7 cellular contexts compared by ENCODE assay signal in the genomic region with DNA sequence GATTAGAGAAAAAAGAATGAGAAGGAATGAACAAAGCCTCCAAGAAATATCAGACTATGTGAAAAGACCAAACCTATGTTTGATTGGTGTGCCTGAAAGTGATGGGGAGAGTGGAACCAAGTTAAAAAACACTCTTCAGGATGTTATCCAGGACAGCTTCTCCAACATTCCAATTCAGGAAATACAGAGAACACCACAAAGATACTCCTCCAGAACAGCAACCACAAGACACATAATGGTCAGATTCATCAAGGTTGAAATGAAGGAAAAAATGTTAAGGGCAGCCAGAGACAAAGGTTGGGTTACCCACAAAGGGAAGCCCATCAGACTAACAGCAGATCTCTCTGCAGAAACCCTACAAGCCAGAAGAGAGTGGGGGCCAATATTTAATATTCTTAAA.
A peak's percentile ranks its signal among the peaks of the same experiment; 100 is the strongest.
DNase-seq lines count a peak whose midpoint lies in the region; FAIRE-seq and TF ChIP-seq lines count a peak whose summit lies in the region.
"Not testable (repeated sequence)": the region's sequence is repeated elsewhere in the genome, so short reads cannot be mapped to it uniquely, and the experiment has no call there.

No MANE protein-coding gene starts in this region.

- H3K9ac ChIP-seq in astrocyte (ENCODE audit: low read length) = not testable (repeated sequence)

- in situ Hi-C loops in astrocyte of the spinal cord (cut with HindIII; ENCODE audit: low sequenced_read_pairs) = not testable (repeated sequence)

- H3K79me2 ChIP-seq in astrocyte (ENCODE audit: insufficient read depth, low read length) = not testable (repeated sequence)

- H3K27me3 Mint-ChIP-seq in astrocyte (ENCODE audit: low read depth, unreplicated experiment) = not testable (repeated sequence)

- not testable (repeated sequence) for H3K4me1 Mint-ChIP-seq in astrocyte (ENCODE audit: low read depth, unreplicated experiment)

- H3K4me2 ChIP-seq in astrocyte (ENCODE audit: low read length) = not testable (repeated sequence)

- peak; percentile 15 for DNase-seq in HT1080 (ENCODE audit: low read depth)
- peak; percentile 12 for DNase-seq in M059J (ENCODE audit: low read depth)
- DNase-seq in RPMI7951 (ENCODE audit: low read depth) = peak; percentile 4
- DNase-seq in amniotic epithelial cell (ENCODE audit: low read depth) = peak; percentile 76
- peak; percentile 50 for DNase-seq in astrocyte (ENCODE audit: low read depth)
- peak; percentile 50 for DNase-seq in astrocyte of the spinal cord (ENCODE audit: low read depth, low spot score)
- peak; percentile 24 for DNase-seq in fibroblast of pulmonary artery (ENCODE audit: low read depth)

- not testable (repeated sequence) for H3K27ac ChIP-seq in astrocyte (ENCODE audit: low read depth, low read length)

- not testable (repeated sequence) for H3K36me3 ChIP-seq in astrocyte (ENCODE audit: insufficient read depth, low read length)

- H4K20me1 ChIP-seq in astrocyte (ENCODE audit: insufficient read depth, low read length) = not testable (repeated sequence)

- not testable (repeated sequence) for H3K4me3 Mint-ChIP-seq in astrocyte (ENCODE audit: unreplicated experiment)

- H3K4me3 ChIP-seq in astrocyte (ENCODE audit: insufficient read depth, low read depth, low read length); astrocyte of the spinal cord (ENCODE audit: low read depth, low read length); fibroblast of pulmonary artery (replicated peaks; ENCODE audit: low read depth, low read length): not testable (repeated sequence)

- TF ChIP-seq CTCF in astrocyte (IDR thresholded peaks at IDR 0.05; ENCODE audit: insufficient read depth, low read depth, low read length); astrocyte of the spinal cord (IDR thresholded peaks at IDR 0.05; ENCODE audit: low read depth, low read length); fibroblast of pulmonary artery (IDR thresholded peaks at IDR 0.05; ENCODE audit: low read length, missing control alignments): not testable (repeated sequence)

- not testable (repeated sequence) for H3K27ac Mint-ChIP-seq in astrocyte (ENCODE audit: unreplicated experiment)

- H3K9me3 ChIP-seq in astrocyte (ENCODE audit: insufficient read depth, low read depth, low read length) = not testable (repeated sequence)

- H2AFZ ChIP-seq in astrocyte (ENCODE audit: low read depth, low read length) = not testable (repeated sequence)

- H3K4me1 ChIP-seq in astrocyte (ENCODE audit: insufficient read depth, low read length) = not testable (repeated sequence)

- FAIRE-seq in astrocyte (lab: Jason Lieb, UNC) = not testable (repeated sequence)

- not testable (repeated sequence) for H3K27me3 ChIP-seq in astrocyte (ENCODE audit: insufficient read depth, low read length)

- peaks cover 21% of the 10 kb centered on the region for H3K36me3 Mint-ChIP-seq in astrocyte (ENCODE audit: low read depth, unreplicated experiment)

- peaks cover 20% of the 10 kb centered on the region for H3K9me3 Mint-ChIP-seq in astrocyte (ENCODE audit: unreplicated experiment)

Comparison
In these comparisons a context has a peak if more than half of its experiments do, and no peak if none do; other contexts are left out.
1. DNase-seq: peak in every context shown above with its lines; median percentile 76 in amniotic epithelial cell; 50 in astrocyte; 50 in astrocyte of the spinal cord; 24 in fibroblast of pulmonary artery; 15 in HT1080; 12 in M059J; 4 in RPMI7951.